8 cellular contexts compared by ENCODE assay signal in the genomic region with DNA sequence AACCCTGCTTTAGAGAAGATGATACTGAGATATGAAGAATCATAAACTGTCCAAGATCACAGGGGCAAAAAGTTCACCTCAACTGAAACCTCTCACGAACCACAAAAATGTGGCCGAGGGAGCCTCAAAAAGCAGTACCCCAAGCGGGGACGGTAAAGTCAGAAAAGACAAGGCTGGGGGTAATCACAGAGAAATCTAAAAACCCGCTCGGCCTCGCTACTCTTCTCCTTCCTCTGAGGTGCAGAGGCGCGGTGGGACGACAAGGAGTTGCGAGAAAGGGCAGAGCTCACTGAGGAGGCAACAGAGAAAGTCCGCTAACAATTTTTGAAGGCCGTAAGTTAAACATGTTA. TPM values are rescaled to one million over a fixed set of nuclear protein-coding genes. Genes with fewer than 3 reads are reported as not detected.
DNase-seq lines count a peak whose midpoint lies in the region; ATAC-seq lines count a peak whose summit lies in the region.

No MANE protein-coding gene starts in this region.

- H3K36me3 Mint-ChIP-seq in activated naive CD8-positive, alpha-beta T cell treated with anti-CD3 and anti-CD28 coated beads for 36 hours: peaks cover 9% of the 10 kb centered on the region
- peaks cover 0 to 3% (median 0%) of the 10 kb centered on the region in 3 donors for H3K36me3 Mint-ChIP-seq in immature natural killer cell

- H3K9me3 ChIP-seq in subcutaneous abdominal adipose tissue (ENCODE audit: control insufficient read depth in 5 of 5, low read length in 5 of 5): no peaks in the 10 kb centered on the region

- peaks cover 0 to 4% (median 0%) of the 10 kb centered on the region in 5 donors for H3K36me3 ChIP-seq in subcutaneous abdominal adipose tissue (ENCODE audit: control insufficient read depth in 5 of 5, insufficient read depth in 5 of 5, low read length in 5 of 5)

- peak; percentile 10 for DNase-seq in stimulated activated CD8-positive, alpha-beta memory T cell treated with anti-CD3 and anti-CD28 coated beads, Interleukin-15, amount 100 ng/mL, for 24 hours (ENCODE audit: low read depth)
- DNase-seq in stimulated activated CD8-positive, alpha-beta memory T cell treated with anti-CD3 and anti-CD28 coated beads, Interleukin-4, amount 100 ng/mL, for 48 hours: no peak
- DNase-seq in activated naive CD8-positive, alpha-beta T cell treated with anti-CD3 and anti-CD28 coated beads for 36 hours: no peak
- DNase-seq in immature natural killer cell (no peak), NCI-H82 (lab: John Stamatoyannopoulos, UW) (no peak), NCI-H1930 (lab: John Stamatoyannopoulos, UW) (no peak)

- H3K27me3 ChIP-seq in subcutaneous abdominal adipose tissue (ENCODE audit: control insufficient read depth in 5 of 5, insufficient read depth in 4 of 5, low read length in 5 of 5): no peaks in the 10 kb centered on the region

- no peak overlapping the region for H3K27ac ChIP-seq in subcutaneous abdominal adipose tissue (ENCODE audit: low read depth, low read length)

- H3K4me3 Mint-ChIP-seq in activated naive CD8-positive, alpha-beta T cell treated with anti-CD3 and anti-CD28 coated beads for 36 hours: peak overlapping the region; percentile 95
- peak overlapping the region; percentile 94 to 98 (median 97) for H3K4me3 Mint-ChIP-seq in immature natural killer cell

- H3K27ac Mint-ChIP-seq in activated naive CD8-positive, alpha-beta T cell treated with anti-CD3 and anti-CD28 coated beads for 36 hours: peak overlapping the region; percentile 96
- peak overlapping the region; percentile 86 to 95 (median 91) for H3K27ac Mint-ChIP-seq in immature natural killer cell

- no peaks in the 10 kb centered on the region for H3K9me3 Mint-ChIP-seq in activated naive CD8-positive, alpha-beta T cell treated with anti-CD3 and anti-CD28 coated beads for 36 hours
- H3K9me3 Mint-ChIP-seq in immature natural killer cell: no peaks in the 10 kb centered on the region

- peak overlapping the region; percentile 98 to 100 (median 99) for H3K4me3 ChIP-seq in subcutaneous abdominal adipose tissue (ENCODE audit: low read depth in 1 of 5, low read length in 5 of 5)

- peak; percentile 39 for ATAC-seq in HG03139 (IDR thresholded peaks at IDR 0.05; ENCODE audit: unreplicated experiment)

- H3K4me1 ChIP-seq in subcutaneous abdominal adipose tissue (ENCODE audit: control insufficient read depth in 5 of 5, insufficient read depth in 5 of 5, low read length in 5 of 5): peaks cover 0 to 10% (median 9%) of the 10 kb centered on the region in 5 donors

- peaks cover 13% of the 10 kb centered on the region for H3K4me1 Mint-ChIP-seq in activated naive CD8-positive, alpha-beta T cell treated with anti-CD3 and anti-CD28 coated beads for 36 hours
- peaks cover 21 to 27% of the 10 kb centered on the region in 2 donors for H3K4me1 Mint-ChIP-seq in immature natural killer cell

- peak overlapping the region; percentile 73 to 93 (median 81) for H3K9ac ChIP-seq in subcutaneous abdominal adipose tissue (ENCODE audit: low read length in 5 of 5)

- H3K27me3 Mint-ChIP-seq in activated naive CD8-positive, alpha-beta T cell treated with anti-CD3 and anti-CD28 coated beads for 36 hours: no peaks in the 10 kb centered on the region
- peaks cover 1 to 4% (median 2%) of the 10 kb centered on the region in 3 donors for H3K27me3 Mint-ChIP-seq in immature natural killer cell (ENCODE audit: low read depth in 3 of 3)

RNA-seq across cellular contexts. Expression of a gene that starts 0.4 kb away (rescaled TPM):
- 1 to 10 TPM; 3.5 to 3.6 TPM for total RNA-seq in activated naive CD8-positive, alpha-beta T cell treated with anti-CD3 and anti-CD28 coated beads for 36 hours
- polyA plus RNA-seq in immature natural killer cell: 1 to 10 TPM in 1 of 3 donors, under 1 TPM in 2; 0.69 to 1.1 (median 0.77) TPM
